35 cellular contexts compared by ENCODE assay signal in the genomic region with DNA sequence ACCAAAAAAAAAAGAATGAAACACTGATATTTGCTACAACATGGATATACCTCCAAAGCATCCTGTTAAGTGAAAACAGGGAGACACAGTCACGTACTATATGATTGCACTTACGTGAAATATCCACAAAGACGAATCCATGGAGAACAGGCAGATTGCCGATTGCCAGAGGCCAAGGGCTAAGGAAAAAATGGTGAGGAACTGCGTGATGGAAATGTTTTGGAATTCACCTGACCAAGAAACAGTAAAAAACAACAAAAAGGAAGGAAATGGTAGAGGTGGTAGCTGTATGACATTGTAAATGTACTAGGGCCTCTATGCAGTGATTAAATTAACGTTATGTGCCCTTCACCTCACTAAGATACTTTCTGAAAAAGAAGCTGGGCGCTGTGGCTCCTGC.
"Had no signal": no experiment of that assay in that cellular context is flagged by ENCODE, and none has a peak within 500 bp of the region (broad histone marks: within the 10 kb centered on the region; RNA-seq: fewer than 3 reads in every experiment).

No MANE protein-coding gene starts in this region.

- H3K36me3 ChIP-seq: breast epithelium had no signal

- H3K4me1 ChIP-seq: adrenal gland, body of pancreas, breast epithelium had no signal

- H3K4me3 ChIP-seq: adrenal gland, body of pancreas, breast epithelium had no signal

- H3K27ac Mint-ChIP-seq: activated B cell treated with CpG ODN at 0.5 μM for 24 hours; activated CD4-positive, alpha-beta memory T cell treated with anti-CD3 and anti-CD28 coated beads for 36 hours; activated CD4-positive, alpha-beta T cell treated with anti-CD3 and anti-CD28 coated beads, Interleukin-2, amount 10 ng/mL, durations not matched to agents 24 days and 14 days; activated CD8-positive, alpha-beta T cell treated with anti-CD3 and anti-CD28 coated beads for 36 hours; activated naive CD4-positive, alpha-beta T cell treated with anti-CD3 and anti-CD28 coated beads for 36 hours; activated naive CD8-positive, alpha-beta T cell treated with anti-CD3 and anti-CD28 coated beads for 36 hours; activated T-cell treated with anti-CD3 and anti-CD28 coated beads, Interleukin-2, amount 50 U/mL, for 72 hours; activated T-helper 1 cell treated with anti-CD3 and anti-CD28 coated beads, Interleukin-12 subunit alpha, Interleukin-12 subunit beta, Interleukin-2, Interleukin-4 antibody, amounts not matched to agents 30 ng/mL and 10 ng/mL and 1 ng/mL, durations not matched to agents 14 hours and 24 hours and 36 hours; activated T-helper 17 cell treated with anti-CD3 and anti-CD28 coated beads, Interleukin-2, amount 50 U/mL, for 72 hours; T-helper 1 cell treated with Interleukin-12 subunit alpha and Interleukin-12 subunit beta and Interleukin-4 antibody, amounts not matched to agents 30 μg/mL and 1 μg/mL, for 36 hours; T-helper 2 cell treated with Interferon-gamma antibody and Interleukin-4, amounts not matched to agents 5 μg/mL and 100 μg/mL, for 36 hours had no signal

- ATAC-seq: activated CD8-positive, alpha-beta T cell treated with anti-CD3 and anti-CD28 coated beads for 36 hours; activated naive CD4-positive, alpha-beta T cell treated with anti-CD3 and anti-CD28 coated beads, Interleukin-2, amount 50 U/mL, for 72 hours; activated T-cell treated with anti-CD3 and anti-CD28 coated beads, Interleukin-2, amount 50 U/mL, for 4 hours; activated T-cell treated with anti-CD3 and anti-CD28 coated beads, Interleukin-2, amount 50 U/mL, for 72 hours; activated T-helper 17 cell treated with anti-CD3 and anti-CD28 coated beads, Interleukin-2, amount 50 U/mL, for 72 hours; body of pancreas had no signal

- H3K27me3 ChIP-seq: adrenal gland, body of pancreas, brain microvascular endothelial cell, breast epithelium had no signal

- H3K4me1 Mint-ChIP-seq: activated B cell treated with CpG ODN at 0.5 μM for 24 hours; activated T-helper 17 cell treated with anti-CD3 and anti-CD28 coated beads, Interleukin-2, amount 50 U/mL, for 72 hours had no signal

- H3K9me3 Mint-ChIP-seq: activated B cell treated with CpG ODN at 0.5 μM for 24 hours; activated CD4-positive, alpha-beta memory T cell treated with anti-CD3 and anti-CD28 coated beads for 36 hours; activated CD4-positive, alpha-beta T cell treated with anti-CD3 and anti-CD28 coated beads, Interleukin-2, amount 10 ng/mL, durations not matched to agents 24 days and 14 days; activated CD8-positive, alpha-beta T cell treated with anti-CD3 and anti-CD28 coated beads for 36 hours; activated naive CD4-positive, alpha-beta T cell treated with anti-CD3 and anti-CD28 coated beads for 36 hours; activated naive CD4-positive, alpha-beta T cell treated with anti-CD3 and anti-CD28 coated beads, Interleukin-2, amount 50 U/mL, for 72 hours; activated naive CD8-positive, alpha-beta T cell treated with anti-CD3 and anti-CD28 coated beads for 36 hours; activated T-cell treated with anti-CD3 and anti-CD28 coated beads, Interleukin-2, amount 50 U/mL, for 4 hours; activated T-cell treated with anti-CD3 and anti-CD28 coated beads, Interleukin-2, amount 50 U/mL, for 72 hours; activated T-helper 1 cell treated with anti-CD3 and anti-CD28 coated beads, Interleukin-12 subunit alpha, Interleukin-12 subunit beta, Interleukin-2, Interleukin-4 antibody, amounts not matched to agents 30 ng/mL and 10 ng/mL and 1 ng/mL, durations not matched to agents 14 hours and 24 hours and 36 hours; activated T-helper 17 cell treated with anti-CD3 and anti-CD28 coated beads, Interleukin-2, amount 50 U/mL, for 72 hours; T-helper 1 cell treated with Interleukin-12 subunit alpha and Interleukin-12 subunit beta and Interleukin-4 antibody, amounts not matched to agents 30 μg/mL and 1 μg/mL, for 36 hours; T-helper 2 cell treated with Interferon-gamma antibody and Interleukin-4, amounts not matched to agents 5 μg/mL and 100 μg/mL, for 36 hours had no signal

- H3K27me3 Mint-ChIP-seq: activated CD4-positive, alpha-beta memory T cell treated with anti-CD3 and anti-CD28 coated beads for 36 hours; activated naive CD8-positive, alpha-beta T cell treated with anti-CD3 and anti-CD28 coated beads for 36 hours; activated T-helper 17 cell treated with anti-CD3 and anti-CD28 coated beads, Interleukin-2, amount 50 U/mL, for 72 hours had no signal

- H3K27ac ChIP-seq: adrenal gland, body of pancreas, brain microvascular endothelial cell, breast epithelium, VCaP had no signal

- H3K4me3 Mint-ChIP-seq: activated B cell treated with CpG ODN at 0.5 μM for 24 hours; activated CD4-positive, alpha-beta memory T cell treated with anti-CD3 and anti-CD28 coated beads for 36 hours; activated CD4-positive, alpha-beta T cell treated with anti-CD3 and anti-CD28 coated beads, Interleukin-2, amount 10 ng/mL, durations not matched to agents 24 days and 14 days; activated CD8-positive, alpha-beta T cell treated with anti-CD3 and anti-CD28 coated beads for 36 hours; activated naive CD4-positive, alpha-beta T cell treated with anti-CD3 and anti-CD28 coated beads for 36 hours; activated naive CD8-positive, alpha-beta T cell treated with anti-CD3 and anti-CD28 coated beads for 36 hours; activated T-cell treated with anti-CD3 and anti-CD28 coated beads, Interleukin-2, amount 50 U/mL, for 4 hours; activated T-cell treated with anti-CD3 and anti-CD28 coated beads, Interleukin-2, amount 50 U/mL, for 72 hours; activated T-helper 1 cell treated with anti-CD3 and anti-CD28 coated beads, Interleukin-12 subunit alpha, Interleukin-12 subunit beta, Interleukin-2, Interleukin-4 antibody, amounts not matched to agents 30 ng/mL and 10 ng/mL and 1 ng/mL, durations not matched to agents 14 hours and 24 hours and 36 hours; activated T-helper 17 cell treated with anti-CD3 and anti-CD28 coated beads, Interleukin-2, amount 50 U/mL, for 72 hours; T-helper 1 cell treated with Interleukin-12 subunit alpha and Interleukin-12 subunit beta and Interleukin-4 antibody, amounts not matched to agents 30 μg/mL and 1 μg/mL, for 36 hours; T-helper 2 cell treated with Interferon-gamma antibody and Interleukin-4, amounts not matched to agents 5 μg/mL and 100 μg/mL, for 36 hours had no signal

- H3K36me3 Mint-ChIP-seq: activated CD4-positive, alpha-beta memory T cell treated with anti-CD3 and anti-CD28 coated beads for 36 hours; activated naive CD4-positive, alpha-beta T cell treated with anti-CD3 and anti-CD28 coated beads, Interleukin-2, amount 50 U/mL, for 72 hours; activated naive CD8-positive, alpha-beta T cell treated with anti-CD3 and anti-CD28 coated beads for 36 hours had no signal

- DNase-seq: activated B cell treated with CpG ODN at 0.5 μM for 24 hours; activated CD4-positive, alpha-beta memory T cell treated with anti-CD3 and anti-CD28 coated beads for 36 hours; activated CD4-positive, alpha-beta T cell treated with anti-CD3 and anti-CD28 coated beads for 4 hours; activated CD4-positive, alpha-beta T cell treated with anti-CD3 and anti-CD28 coated beads, Interleukin-2, amount 10 ng/mL, durations not matched to agents 24 days and 14 days; activated CD4-positive, alpha-beta T cell treated with anti-CD3 and anti-CD28 coated beads, Interleukin-2, amount 50 U/mL, for 1 hour; activated CD4-positive, alpha-beta T cell treated with anti-CD3 and anti-CD28 coated beads, Interleukin-2, amount 50 U/mL, for 4 hours; activated CD4-positive, CD25-positive, alpha-beta regulatory T cell treated with anti-CD3 and anti-CD28 coated beads, Interleukin-2, amount 50 U/mL, for 72 hours; activated CD8-positive, alpha-beta memory T cell treated with anti-CD3 and anti-CD28 coated beads, Interleukin-2, amount 50 U/mL, for 4 hours; activated CD8-positive, alpha-beta T cell treated with anti-CD3 and anti-CD28 coated beads for 36 hours; activated effector memory CD4-positive, alpha-beta T cell treated with anti-CD3 and anti-CD28 coated beads, Interleukin-2, amount 50 U/mL, for 16 hours; activated gamma-delta T cell treated with Interleukin-2 at 50 U/mL for 16 hours; activated naive CD4-positive, alpha-beta T cell; activated naive CD4-positive, alpha-beta T cell treated with anti-CD3 and anti-CD28 coated beads for 36 hours; activated naive CD4-positive, alpha-beta T cell treated with anti-CD3 and anti-CD28 coated beads, Interleukin-2, amount 50 U/mL, for 16 hours; activated naive CD8-positive, alpha-beta T cell treated with anti-CD3 and anti-CD28 coated beads for 36 hours; activated T-cell treated with anti-CD3 and anti-CD28 coated beads for 4 hours; activated T-cell treated with anti-CD3 and anti-CD28 coated beads, Interleukin-2, amount 50 U/mL, for 1 hour; activated T-cell treated with anti-CD3 and anti-CD28 coated beads, Interleukin-2, amount 50 U/mL, for 4 hours; activated T-cell treated with anti-CD3 and anti-CD28 coated beads, Interleukin-2, amount 50 U/mL, for 72 hours; adrenal gland; amniotic stem cell; aorta; body of pancreas; brain microvascular endothelial cell; central memory CD4-positive, alpha-beta T cell; T-helper 1 cell; T-helper 2 cell; T-helper 9 cell had no signal

- H3K9me3 ChIP-seq: adrenal gland, body of pancreas, breast epithelium had no signal
